In genomic region chr1:183227963-183228649, GRCh38 we compare ENCODE assay signal across 8 cellular contexts. TPM values are rescaled to one million over a fixed set of nuclear protein-coding genes. Genes with fewer than 3 reads are reported as not detected.
DNase-seq lines count a peak whose midpoint lies in the region; ATAC-seq and TF ChIP-seq lines count a peak whose summit lies in the region.

No MANE protein-coding gene starts in this region.

- H3K4me1 ChIP-seq in PC-3 (ENCODE audit: insufficient read depth, low read length) (peaks cover 24% of the 10 kb centered on the region; the same call in 1 of the 2 replicates), body of pancreas (no peaks in the 10 kb centered on the region)

- H3K9ac ChIP-seq in PC-3 (ENCODE audit: low read length) = no peak overlapping the region

- H3K79me2 ChIP-seq in PC-3 (ENCODE audit: low read length) = no peaks in the 10 kb centered on the region

- H2AFZ ChIP-seq in PC-3 (ENCODE audit: low read length) = no peak overlapping the region

- intact Hi-C loops in PC-3 (cut with micrococcal nuclease) (no loop called here), body of pancreas (cut with DNase I) (no loop called here)

- ATAC-seq in HG02610 (IDR thresholded peaks at IDR 0.05; ENCODE audit: unreplicated experiment) (peak; percentile 63), PC-3 (0 out of 2 replicates have a peak, but pooled peaks have one; percentile 31), body of pancreas (no peak), GM18502 (IDR thresholded peaks at IDR 0.05; ENCODE audit: poor library complexity, unreplicated experiment) (no peak)
- peak; percentile 52 for ATAC-seq in stimulated activated naive CD8-positive, alpha-beta T cell treated with anti-CD3 and anti-CD28 coated beads, Interleukin-15, amount 100 ng/mL, for 72 hours

- peaks cover 13% of the 10 kb centered on the region for H3K4me1 Mint-ChIP-seq in stimulated activated naive CD8-positive, alpha-beta T cell treated with anti-CD3 and anti-CD28 coated beads, Interleukin-15, amount 100 ng/mL, for 72 hours

- no peak overlapping the region for H3K27ac Mint-ChIP-seq in stimulated activated naive CD8-positive, alpha-beta T cell treated with anti-CD3 and anti-CD28 coated beads, Interleukin-15, amount 100 ng/mL, for 72 hours

- no peaks in the 10 kb centered on the region for H4K20me1 ChIP-seq in PC-3 (ENCODE audit: low read length)

- H3K4me3 ChIP-seq in PC-3 (ENCODE audit: low read length) (no peak overlapping the region), body of pancreas (no peak overlapping the region)

- TF ChIP-seq CTCF in PC-3 (conservative IDR thresholded peaks at IDR 0.05; ENCODE audit: low read depth, low read length) (peak; percentile 70), body of pancreas (IDR thresholded peaks at IDR 0.05) (peak in 6 of 7 experiments; percentile 38 to 55 (median 50))

- peak overlapping the region; percentile 57 for H3K27ac ChIP-seq in PC-3 (ENCODE audit: low read length)
- no peak overlapping the region for H3K27ac ChIP-seq in body of pancreas

- no peaks in the 10 kb centered on the region for H3K9me3 Mint-ChIP-seq in stimulated activated naive CD8-positive, alpha-beta T cell treated with anti-CD3 and anti-CD28 coated beads, Interleukin-15, amount 100 ng/mL, for 72 hours

- peaks cover 37% of the 10 kb centered on the region for H3K36me3 ChIP-seq in PC-3 (ENCODE audit: low read depth, low read length)
- no peaks in the 10 kb centered on the region for H3K36me3 ChIP-seq in body of pancreas (replicated peaks in 1 of 2; ENCODE audit: insufficient read depth in 1 of 2, low read depth in 2 of 2)

- H3K27me3 ChIP-seq in PC-3 (ENCODE audit: low read length) (no peaks in the 10 kb centered on the region), body of pancreas (no peaks in the 10 kb centered on the region)

- DNase-seq in NOMO-1 treated with DMSO at 0.1 percent for 48 hours (lab: John Stamatoyannopoulos, UW; ENCODE audit: unreplicated experiment) = peak; percentile 21
- no peak for DNase-seq in NOMO-1 (lab: John Stamatoyannopoulos, UW; ENCODE audit: unreplicated experiment in 2 of 2)
- peak; percentile 48 for DNase-seq in PC-3
- DNase-seq in body of pancreas = peak; percentile 29 to 52 (median 38)
- DNase-seq in kidney tubule cell (ENCODE audit: low spot score) = peak; percentile 48
- DNase-seq in stimulated activated naive CD8-positive, alpha-beta T cell treated with anti-CD3 and anti-CD28 coated beads, Interleukin-15, amount 100 ng/mL, for 72 hours = peak; percentile 33 to 41

- H3K4me2 ChIP-seq in PC-3 (ENCODE audit: low read length) = no peak overlapping the region

- H3K9me3 ChIP-seq in PC-3 (ENCODE audit: low read length) = no peaks in the 10 kb centered on the region
- H3K9me3 ChIP-seq in body of pancreas = no peaks in the 10 kb centered on the region

- no peaks in the 10 kb centered on the region for H3F3A ChIP-seq in PC-3 (ENCODE audit: low read length, unreplicated experiment)

- no peaks in the 10 kb centered on the region for H3K27me3 Mint-ChIP-seq in stimulated activated naive CD8-positive, alpha-beta T cell treated with anti-CD3 and anti-CD28 coated beads, Interleukin-15, amount 100 ng/mL, for 72 hours

- H3K9me2 ChIP-seq in PC-3 (replicated peaks; ENCODE audit: low read length) = no peaks in the 10 kb centered on the region

- no TSS peak for BruUV-seq in PC-3 (replicated peaks; lab: Mats Ljungman, UMichigan)

- H3K4me3 Mint-ChIP-seq in stimulated activated naive CD8-positive, alpha-beta T cell treated with anti-CD3 and anti-CD28 coated beads, Interleukin-15, amount 100 ng/mL, for 72 hours = no peak overlapping the region

- POLR2A ChIA-PET in PC-3 (lab: Charles Lee; ENCODE audit: unreplicated experiment) = no interaction called here

- no peak for TF ChIP-seq POLR2A in body of pancreas (IDR thresholded peaks at IDR 0.05)

- WGBS in body of pancreas, 2 donors = 66 to 71% methylated on average over 7 to 11 of the region's 11 CpGs

- CTCF ChIA-PET in PC-3 (lab: Charles Lee) = no interaction called here

RNA-seq across cellular contexts. Expression of gene LAMC2, which starts 42.0 kb away (rescaled TPM):
- total RNA-seq in PC-3 (2014; rRNA removed) = 105 and 127 TPM in 2 replicates
- 1 to 10 TPM; 3.6 to 6.7 TPM for total RNA-seq in body of pancreas

Comparison
In these comparisons a context has a peak if more than half of its experiments do, and no peak if none do; other contexts are left out.
1. DNase-seq: peak in NOMO-1 treated with DMSO at 0.1 percent for 48 hours (single experiment), PC-3 (single experiment), body of pancreas (4 of 4), kidney tubule cell (single experiment) and stimulated activated naive CD8-positive, alpha-beta T cell treated with anti-CD3 and anti-CD28 coated beads, Interleukin-15, amount 100 ng/mL, for 72 hours (2 of 2); none in NOMO-1 (0 of 2).
2. ATAC-seq: peak in HG02610 (single experiment), PC-3 (single experiment) and stimulated activated naive CD8-positive, alpha-beta T cell treated with anti-CD3 and anti-CD28 coated beads, Interleukin-15, amount 100 ng/mL, for 72 hours (single experiment); none in body of pancreas (single experiment) and GM18502 (single experiment).
3. RNA of gene LAMC2, which starts 42.0 kb away (total RNA-seq): 105 to 127 TPM in PC-3; 3.6 to 6.7 TPM in body of pancreas; every median in the first group is over 10 times any median in the second.